16 cellular contexts compared by ENCODE assay signal in the genomic region with DNA sequence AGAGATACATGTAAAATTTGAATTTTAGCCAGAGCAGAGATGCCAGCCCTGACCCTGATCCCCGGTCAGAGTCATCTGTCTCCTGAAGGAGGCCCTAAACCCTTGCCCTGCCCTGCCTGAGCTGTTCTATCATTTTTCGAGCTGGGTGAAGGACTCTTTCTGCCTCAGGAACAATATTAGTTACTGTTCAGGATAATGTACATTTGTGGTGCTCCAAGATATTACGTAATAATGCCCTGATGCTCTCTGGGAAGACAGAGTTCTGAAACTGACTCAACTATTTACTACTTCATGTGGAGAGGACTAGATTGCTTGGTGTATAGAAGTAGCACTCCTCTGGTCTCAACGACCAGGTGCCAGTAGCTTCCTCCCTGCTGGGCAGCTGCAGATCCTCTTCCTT. TPM values are rescaled to one million over a fixed set of nuclear protein-coding genes. Genes with fewer than 3 reads are reported as not detected.
A peak's percentile ranks its signal among the peaks of the same experiment; 100 is the strongest.
DNase-seq lines count a peak whose midpoint lies in the region; ATAC-seq and TF ChIP-seq lines count a peak whose summit lies in the region.
"Had no signal": no experiment of that assay in that cellular context is flagged by ENCODE, and none has a peak within 500 bp of the region (broad histone marks: within the 10 kb centered on the region; RNA-seq: fewer than 3 reads in every experiment).

No MANE protein-coding gene starts in this region.

- H3K4me2 ChIP-seq in mesenchymal stem cell (ENCODE audit: low read length, poor library complexity, severe bottlenecking) = no peak overlapping the region

- 86% methylated on average over 3 of the region's 4 CpGs for WGBS in mesenchymal stem cell
- WGBS in upper lobe of left lung, 2 donors = 51 to 64% methylated on average over 4 of the region's 4 CpGs
- 75 to 80% methylated on average over 4 of the region's 4 CpGs for WGBS in thyroid gland, 2 donors

- H3K27ac ChIP-seq in mesenchymal stem cell (ENCODE audit: low read length, poor library complexity, severe bottlenecking) (no peak overlapping the region), upper lobe of left lung (no peak overlapping the region), thyroid gland (no peak overlapping the region)

- H2AK5ac ChIP-seq in mesenchymal stem cell (ENCODE audit: low read length, severe bottlenecking) = no peak overlapping the region

- no peak overlapping the region for H2BK15ac ChIP-seq in mesenchymal stem cell (ENCODE audit: low read depth, poor library complexity, severe bottlenecking)

- no peak overlapping the region for H4K91ac ChIP-seq in mesenchymal stem cell (ENCODE audit: low read length)

- H2AFZ ChIP-seq in mesenchymal stem cell (ENCODE audit: low read depth, low read length) = no peak overlapping the region

- no peak for TF ChIP-seq CTCF in cardiac fibroblast (IDR thresholded peaks at IDR 0.05; ENCODE audit: low read depth, low read length)
- TF ChIP-seq CTCF in upper lobe of left lung (IDR thresholded peaks at IDR 0.05) = no peak
- TF ChIP-seq CTCF in thyroid gland (IDR thresholded peaks at IDR 0.05) = no peak

- peak; percentile 24 for DNase-seq in AG08395 (ENCODE audit: low spot score)
- peak; percentile 61 for DNase-seq in HCEC 1CT
- DNase-seq in cardiac fibroblast (ENCODE audit: low read depth in 2 of 2) = peak; percentile 22 to 43
- peak; percentile 10 for DNase-seq in mesenchymal stem cell
- DNase-seq in upper lobe of left lung = no peak
- DNase-seq in thyroid gland = no peak
- no peak for DNase-seq in head of caudate nucleus
- no peak for DNase-seq in SKM-1 (lab: John Stamatoyannopoulos, UW; ENCODE audit: unreplicated experiment)
- DNase-seq: amniotic stem cell; H7; mesendoderm; NCI-H2081 treated with DMSO at 0.1 percent for 48 hours; NK-92 treated with Interleukin-12 subunit alpha and Interleukin-12 subunit beta, amount 100 ng/mL, for 24 hours; T-helper 2 cell had no signal

- H3K4me3 ChIP-seq in cardiac fibroblast (replicated peaks in 1 of 2; ENCODE audit: low read depth in 2 of 2, low read length in 2 of 2) = no peak overlapping the region
- no peak overlapping the region for H3K4me3 ChIP-seq in mesenchymal stem cell (ENCODE audit: insufficient read depth in 1 of 2, low read depth in 1 of 2, low read length in 2 of 2)
- no peak overlapping the region for H3K4me3 ChIP-seq in upper lobe of left lung
- no peak overlapping the region for H3K4me3 ChIP-seq in thyroid gland (replicated peaks in 1 of 3)

- no peak overlapping the region for H2BK12ac ChIP-seq in mesenchymal stem cell (ENCODE audit: low read length in 2 of 2)

- H2BK120ac ChIP-seq in mesenchymal stem cell (ENCODE audit: low read depth, low read length) = no peak overlapping the region

- TF ChIP-seq POLR2A in upper lobe of left lung (IDR thresholded peaks at IDR 0.05) (no peak), thyroid gland (IDR thresholded peaks at IDR 0.05) (no peak)

- H3K9ac ChIP-seq in mesenchymal stem cell (ENCODE audit: low read length) = no peak overlapping the region

- H3K4me1 ChIP-seq in mesenchymal stem cell (ENCODE audit: control insufficient read depth, insufficient read depth, low read depth, low read length) (peaks cover 2% of the 10 kb centered on the region), upper lobe of left lung (peaks cover 0 to 6% (median 0%) of the 10 kb centered on the region in 4 donors), thyroid gland (peaks cover 0 to 7% of the 10 kb centered on the region in 2 donors)

- H2BK5ac ChIP-seq in mesenchymal stem cell (ENCODE audit: low read depth, low read length, poor library complexity, severe bottlenecking) = no peak overlapping the region

- ATAC-seq in upper lobe of left lung (ENCODE audit: low FRiP score in 2 of 2) = no peak
- ATAC-seq: activated CD4-positive, CD25-positive, alpha-beta regulatory T cell treated with anti-CD3 and anti-CD28 coated beads, Interleukin-2, amount 50 U/mL, for 24 hours; natural killer cell treated with Interleukin-12 subunit alpha and Interleukin-12 subunit beta and Interleukin-15 and Interleukin-18, amount 100 ng/mL, for 72 hours had no signal

- no peaks in the 10 kb centered on the region for H3K27me3 ChIP-seq in mesenchymal stem cell (ENCODE audit: control insufficient read depth in 1 of 2, insufficient read depth in 1 of 2, low read length in 2 of 2)
- no peaks in the 10 kb centered on the region for H3K27me3 ChIP-seq in upper lobe of left lung
- no peaks in the 10 kb centered on the region for H3K27me3 ChIP-seq in thyroid gland

- H3K14ac ChIP-seq in mesenchymal stem cell (ENCODE audit: low read length in 2 of 2) = no peak overlapping the region

- H4K8ac ChIP-seq in mesenchymal stem cell (ENCODE audit: low read length) = no peak overlapping the region

- no peak overlapping the region for H3K23ac ChIP-seq in mesenchymal stem cell (ENCODE audit: low read length in 2 of 2)

- no peaks in the 10 kb centered on the region for H3K9me3 ChIP-seq in mesenchymal stem cell (ENCODE audit: control insufficient read depth, low read length)
- no peaks in the 10 kb centered on the region for H3K9me3 ChIP-seq in upper lobe of left lung
- no peaks in the 10 kb centered on the region for H3K9me3 ChIP-seq in thyroid gland

- no peak for TF ChIP-seq EP300 in upper lobe of left lung (IDR thresholded peaks at IDR 0.05)

- H3K4ac ChIP-seq in mesenchymal stem cell (ENCODE audit: low read depth in 1 of 2, low read length in 2 of 2) = no peak overlapping the region

- H3K36me3 ChIP-seq in mesenchymal stem cell (ENCODE audit: control insufficient read depth in 1 of 2, insufficient read depth in 2 of 2, low read depth in 1 of 2, low read length in 2 of 2) (no peaks in the 10 kb centered on the region), upper lobe of left lung (no peaks in the 10 kb centered on the region), thyroid gland (no peaks in the 10 kb centered on the region)

- H3K18ac ChIP-seq in mesenchymal stem cell (ENCODE audit: low read depth in 1 of 2, low read length in 2 of 2) = no peak overlapping the region

- intact Hi-C loops in thyroid gland (cut with DNase I) = no loop called here
- intact Hi-C loops in head of caudate nucleus (cut with DNase I) = no loop called here

- H3K79me1 ChIP-seq in mesenchymal stem cell (replicated peaks; ENCODE audit: low read length, poor library complexity, severe bottlenecking) = no peaks in the 10 kb centered on the region

RNA-seq across cellular contexts. Expression of a gene that starts 37.9 kb away (rescaled TPM):
- polyA plus RNA-seq in mesenchymal stem cell (2013, experiment 1 of 2) = 13.1 TPM
- 13.9 TPM for polyA plus RNA-seq in mesenchymal stem cell (2013, experiment 2 of 2)
- total RNA-seq in upper lobe of left lung (100 to 1,000 TPM in 1 of 6 donors, 10 to 100 TPM in 5; 32.5 to 122 (median 53.3) TPM), thyroid gland (10 to 100 TPM; 59.0 to 79.0 (median 65.1) TPM)

Comparison
In these comparisons a context has a peak if more than half of its experiments do, and no peak if none do; other contexts are left out.
1. DNase-seq: peak in AG08395 (single experiment), HCEC 1CT (single experiment), cardiac fibroblast (2 of 2) and mesenchymal stem cell (single experiment); none in upper lobe of left lung (0 of 2), thyroid gland (0 of 2), head of caudate nucleus (0 of 42) and SKM-1 (single experiment).